Comparison of ENCODE assay signal across 12 cellular contexts in the genomic region with DNA sequence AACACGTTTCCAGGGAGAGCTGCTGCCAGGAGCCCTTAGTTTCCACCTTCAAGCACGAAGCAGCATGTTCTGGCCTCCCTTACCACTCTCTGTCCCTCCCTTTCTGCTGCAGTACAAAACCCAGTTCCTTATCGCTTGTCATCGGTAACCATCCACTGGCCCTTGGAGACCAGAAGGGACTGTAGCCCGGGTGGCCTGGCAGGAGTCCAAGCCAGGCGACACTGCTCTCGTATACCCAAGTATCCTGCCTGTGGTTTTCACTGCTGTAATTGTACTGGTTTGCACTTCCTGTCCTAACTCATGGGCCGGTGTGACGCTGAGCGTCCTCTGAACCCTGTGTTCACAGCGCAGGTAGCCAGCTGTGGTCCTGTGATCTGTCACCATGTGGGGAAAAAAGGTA.
DNase-seq lines count a peak whose midpoint lies in the region; ATAC-seq lines count a peak whose summit lies in the region.
"Had no signal": no experiment of that assay in that cellular context is flagged by ENCODE, and none has a peak within 500 bp of the region (broad histone marks: within the 10 kb centered on the region; RNA-seq: fewer than 3 reads in every experiment).

No MANE protein-coding gene starts in this region.

- POLR2A ChIA-PET in naive thymus-derived CD4-positive, alpha-beta T cell (lab: Charles Lee): no interaction called here

- peaks cover 0 to 3% (median 0%) of the 10 kb centered on the region in 11 donors for H3K9me3 Mint-ChIP-seq in naive thymus-derived CD4-positive, alpha-beta T cell

- DNase-seq in SHP77 treated with DMSO at 0.1 percent for 48 hours (lab: John Stamatoyannopoulos, UW) (peak; percentile 5), hepatic stellate cell (ENCODE audit: low spot score) (no peak), NCI-H526 treated with DMSO at 0.1 percent for 48 hours (lab: John Stamatoyannopoulos, UW) (no peak), DMS 273 treated with DMSO at 0.1 percent for 48 hours (lab: John Stamatoyannopoulos, UW) (no peak)
- no peak for DNase-seq in naive thymus-derived CD4-positive, alpha-beta T cell
- DNase-seq: activated naive CD4-positive, alpha-beta T cell treated with anti-CD3 and anti-CD28 coated beads, Interleukin-2, amount 50 U/mL, for 16 hours; Kasumi-1; stimulated activated CD4-positive, alpha-beta T cell treated with anti-CD3 and anti-CD28 coated beads, Interleukin-15, amount 100 ng/mL, for 24 hours; WERI-Rb-1 had no signal

- H3K27ac ChIP-seq in naive thymus-derived CD4-positive, alpha-beta T cell (ENCODE audit: low read depth, low read length): no peak overlapping the region
- H3K27ac ChIP-seq: WERI-Rb-1 had no signal

- H3K36me3 Mint-ChIP-seq in naive thymus-derived CD4-positive, alpha-beta T cell: no peaks in the 10 kb centered on the region

- H3K4me3 Mint-ChIP-seq in naive thymus-derived CD4-positive, alpha-beta T cell: no peak overlapping the region

- H3K4me1 Mint-ChIP-seq in naive thymus-derived CD4-positive, alpha-beta T cell: peaks cover 0 to 9% (median 7%) of the 10 kb centered on the region in 7 donors

- no peak overlapping the region for H3K4me3 ChIP-seq in naive thymus-derived CD4-positive, alpha-beta T cell (ENCODE audit: low read length)

- ATAC-seq in GM18498 (IDR thresholded peaks at IDR 0.05; ENCODE audit: unreplicated experiment) (peak; percentile 76), GM21619 (IDR thresholded peaks at IDR 0.05; ENCODE audit: unreplicated experiment) (peak; percentile 76), HG02623 (IDR thresholded peaks at IDR 0.05; ENCODE audit: unreplicated experiment) (no peak)
- ATAC-seq in naive thymus-derived CD4-positive, alpha-beta T cell: peak; percentile 72

- H3K27me3 Mint-ChIP-seq in naive thymus-derived CD4-positive, alpha-beta T cell: peaks cover 17 to 43% (median 32%) of the 10 kb centered on the region in 5 donors

- no peaks in the 10 kb centered on the region for H3K27me3 ChIP-seq in naive thymus-derived CD4-positive, alpha-beta T cell (ENCODE audit: control insufficient read depth in 2 of 2, insufficient read depth in 2 of 2, low read length in 2 of 2)

- H3K36me3 ChIP-seq in naive thymus-derived CD4-positive, alpha-beta T cell (ENCODE audit: control insufficient read depth in 2 of 3, insufficient read depth in 3 of 3, low read length in 3 of 3): no peaks in the 10 kb centered on the region
- H3K36me3 ChIP-seq: WERI-Rb-1 had no signal

- intact Hi-C loops in naive thymus-derived CD4-positive, alpha-beta T cell (cut with micrococcal nuclease): no loop called here

- peak overlapping the region in 1 of 9 donors; percentile 32 for H3K27ac Mint-ChIP-seq in naive thymus-derived CD4-positive, alpha-beta T cell

- peaks cover 0 to 3% of the 10 kb centered on the region in 2 donors for H3K4me1 ChIP-seq in naive thymus-derived CD4-positive, alpha-beta T cell (ENCODE audit: control insufficient read depth in 2 of 2, insufficient read depth in 2 of 2, low read length in 2 of 2)

- CTCF ChIA-PET in naive thymus-derived CD4-positive, alpha-beta T cell (lab: Charles Lee): no interaction called here

- no peaks in the 10 kb centered on the region for H3K9me3 ChIP-seq in naive thymus-derived CD4-positive, alpha-beta T cell (ENCODE audit: control insufficient read depth in 2 of 3, low read length in 3 of 3)
